9 cellular contexts compared by ENCODE assay signal in genomic region chr3:141426404-141427034, GRCh38. TPM values are rescaled to one million over a fixed set of nuclear protein-coding genes. Genes with fewer than 3 reads are reported as not detected.
DNase-seq lines count a peak whose midpoint lies in the region; ATAC-seq and TF ChIP-seq lines count a peak whose summit lies in the region.
"Had no signal": no experiment of that assay in that cellular context is flagged by ENCODE, and none has a peak within 500 bp of the region (broad histone marks: within the 10 kb centered on the region; RNA-seq: fewer than 3 reads in every experiment).

No MANE protein-coding gene starts in this region.

- peak overlapping the region; percentile 58 for H3K27ac ChIP-seq in colonic mucosa
- peak overlapping the region; percentile 60 to 67 (median 66) for H3K27ac ChIP-seq in right lobe of liver
- peak overlapping the region; percentile 81 to 93 (median 85) for H3K27ac ChIP-seq in thyroid gland

- no peak for TF ChIP-seq POLR2A in right lobe of liver (IDR thresholded peaks at IDR 0.05)
- TF ChIP-seq POLR2A in thyroid gland (IDR thresholded peaks at IDR 0.05), result no peak

- TF ChIP-seq CTCF in colonic mucosa (IDR thresholded peaks at IDR 0.05) (no peak), right lobe of liver (IDR thresholded peaks at IDR 0.05) (no peak), thyroid gland (IDR thresholded peaks at IDR 0.05) (no peak)

- H3K9me3 ChIP-seq in colonic mucosa (no peaks in the 10 kb centered on the region), right lobe of liver (no peaks in the 10 kb centered on the region), thyroid gland (no peaks in the 10 kb centered on the region)

- DNase-seq in NCI-H226 (peak; percentile 47), colonic mucosa (peak; percentile 88), right lobe of liver (peak; percentile 80 to 85 (median 84)), thyroid gland (peak; percentile 94 to 95), T1000 (lab: John Stamatoyannopoulos, UW) (no peak), NCI-H1417 treated with DMSO at 0.1 percent for 48 hours (lab: John Stamatoyannopoulos, UW) (no peak), NCI-H446 treated with DMSO at 0.1 percent for 48 hours (lab: John Stamatoyannopoulos, UW) (no peak)
- DNase-seq in activated naive CD4-positive, alpha-beta T cell treated with anti-CD3 and anti-CD28 coated beads, Interleukin-2, amount 50 U/mL, for 72 hours (ENCODE audit: low spot score in 2 of 2), result no peak

- H3K4me1 ChIP-seq in colonic mucosa (peaks cover 4% of the 10 kb centered on the region), right lobe of liver (peaks cover 0 to 36% (median 15%) of the 10 kb centered on the region in 4 donors), thyroid gland (peaks cover 38 to 61% of the 10 kb centered on the region in 2 donors)

- peak overlapping the region in 1 of 2 donors; percentile 46 for H3K9ac ChIP-seq in colonic mucosa (ENCODE audit: low read depth in 2 of 2, low read length in 2 of 2)

- ATAC-seq in right lobe of liver, result peak; percentile 84 to 91 (median 87)
- no peak for ATAC-seq in activated naive CD4-positive, alpha-beta T cell treated with anti-CD3 and anti-CD28 coated beads, Interleukin-2, amount 50 U/mL, for 72 hours

- H3K36me3 Mint-ChIP-seq in activated naive CD4-positive, alpha-beta T cell treated with anti-CD3 and anti-CD28 coated beads, Interleukin-2, amount 50 U/mL, for 72 hours, result no peaks in the 10 kb centered on the region

- whole genome bisulfite sequencing in right lobe of liver (ENCODE audit: insufficient coverage, low coverage, low lambda C conversion rate, missing lambda C conversion rate), result 16% methylated on average over 9 of the region's 9 CpGs
- WGBS in thyroid gland, 2 donors, result 11 to 18% methylated on average over 9 of the region's 9 CpGs

- H3K4me3 ChIP-seq in colonic mucosa (no peak overlapping the region), right lobe of liver (no peak overlapping the region), thyroid gland (replicated peaks in 1 of 3) (no peak overlapping the region)

- no peaks in the 10 kb centered on the region for H3K36me3 ChIP-seq in colonic mucosa
- no peaks in the 10 kb centered on the region for H3K36me3 ChIP-seq in right lobe of liver
- no peaks in the 10 kb centered on the region for H3K36me3 ChIP-seq in thyroid gland

- H3K27me3 ChIP-seq in colonic mucosa, result no peaks in the 10 kb centered on the region
- no peaks in the 10 kb centered on the region for H3K27me3 ChIP-seq in right lobe of liver
- H3K27me3 ChIP-seq in thyroid gland, result no peaks in the 10 kb centered on the region

- no peak overlapping the region for H3K27ac Mint-ChIP-seq in activated naive CD4-positive, alpha-beta T cell treated with anti-CD3 and anti-CD28 coated beads, Interleukin-2, amount 50 U/mL, for 72 hours
- H3K27ac Mint-ChIP-seq: T-helper 1 cell treated with Interleukin-12 subunit alpha and Interleukin-12 subunit beta and Interleukin-4 antibody, amounts not matched to agents 30 μg/mL and 1 μg/mL, for 36 hours had no signal

- H3K9me3 Mint-ChIP-seq in activated naive CD4-positive, alpha-beta T cell treated with anti-CD3 and anti-CD28 coated beads, Interleukin-2, amount 50 U/mL, for 72 hours, result no peaks in the 10 kb centered on the region
- H3K9me3 Mint-ChIP-seq: T-helper 1 cell treated with Interleukin-12 subunit alpha and Interleukin-12 subunit beta and Interleukin-4 antibody, amounts not matched to agents 30 μg/mL and 1 μg/mL, for 36 hours had no signal

- intact Hi-C loops in colonic mucosa (cut with DNase I) (no loop called here), right lobe of liver (cut with DNase I) (no loop called here), thyroid gland (cut with DNase I) (no loop called here)

RNA-seq across cellular contexts. Expression of gene ZBTB38, which starts 58.2 kb away (rescaled TPM):
- total RNA-seq in colonic mucosa (100 to 1,000 TPM in 1 of 2 donors, 10 to 100 TPM in 1; 95.5 to 112 TPM), right lobe of liver (10 to 100 TPM; 29.4 to 75.2 (median 36.6) TPM), thyroid gland (100 to 1,000 TPM; 143 to 185 (median 165) TPM)
- 10 to 100 TPM; 13.4 to 19.9 TPM for total RNA-seq in activated naive CD4-positive, alpha-beta T cell treated with anti-CD3 and anti-CD28 coated beads, Interleukin-2, amount 50 U/mL, for 72 hours

Comparison
In these comparisons a context has a peak if more than half of its experiments do, and no peak if none do; other contexts are left out.
1. DNase-seq: peak in NCI-H226 (single experiment), colonic mucosa (single experiment), right lobe of liver (3 of 3) and thyroid gland (2 of 2); none in T1000 (single experiment), activated naive CD4-positive, alpha-beta T cell treated with anti-CD3 and anti-CD28 coated beads, Interleukin-2, amount 50 U/mL, for 72 hours (0 of 2), NCI-H1417 treated with DMSO at 0.1 percent for 48 hours (single experiment) and NCI-H446 treated with DMSO at 0.1 percent for 48 hours (single experiment).
2. ATAC-seq: peak in right lobe of liver (4 of 4); none in activated naive CD4-positive, alpha-beta T cell treated with anti-CD3 and anti-CD28 coated beads, Interleukin-2, amount 50 U/mL, for 72 hours (0 of 2).
3. Peak in every context shown above with its lines, with median percentiles within 50 percentile points of each other: H3K27ac ChIP-seq.